ENCODE assay signal across 8 cellular contexts in the genomic region with DNA sequence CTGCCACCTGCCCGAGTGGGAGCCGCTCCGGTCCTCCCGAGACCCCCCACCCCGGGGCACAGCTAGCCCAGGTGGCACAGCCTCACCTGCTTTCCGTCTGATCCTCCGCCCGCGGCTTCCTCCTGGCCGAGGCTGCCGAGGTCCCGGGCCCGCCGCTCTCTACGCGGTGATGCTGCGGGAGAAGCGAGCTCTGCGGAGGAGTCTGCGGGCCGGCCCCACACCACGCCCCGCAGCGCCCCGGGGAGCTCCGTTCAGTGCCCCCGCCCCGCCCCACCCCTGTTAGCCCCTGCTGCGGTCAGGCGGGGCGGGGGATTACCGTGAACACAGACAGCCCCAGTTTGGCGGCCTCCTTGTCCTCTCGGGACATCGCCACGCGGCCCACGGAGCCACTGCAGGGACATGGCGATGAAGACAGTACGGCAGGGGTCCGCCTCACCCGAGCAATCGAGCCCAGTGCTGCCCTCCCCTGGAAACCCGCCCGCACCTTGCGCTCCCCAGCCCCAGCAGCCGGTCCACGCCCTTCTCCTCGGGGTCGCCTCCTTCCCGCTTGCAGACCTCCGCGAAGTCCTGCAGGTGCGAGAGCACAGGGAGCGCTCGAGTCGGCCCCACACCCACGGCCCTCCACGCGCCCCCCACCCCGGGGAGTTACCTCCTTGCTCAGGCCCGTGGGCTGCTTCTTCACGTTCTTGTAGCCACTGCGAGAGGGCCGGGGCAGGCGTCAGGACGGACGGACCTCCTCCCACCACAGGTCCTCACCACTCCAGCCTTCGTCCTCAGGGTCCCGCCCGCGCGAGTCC. TPM values are rescaled to one million over a fixed set of nuclear protein-coding genes. Genes with fewer than 3 reads are reported as not detected.
A peak's percentile ranks its signal among the peaks of the same experiment; 100 is the strongest.
DNase-seq lines count a peak whose midpoint lies in the region; ATAC-seq and TF ChIP-seq lines count a peak whose summit lies in the region.

No MANE protein-coding gene starts in this region.

- TF ChIP-seq POLR2A in body of pancreas (IDR thresholded peaks at IDR 0.05) = no peak

- POLR2A ChIA-PET in BJ (lab: Charles Lee) = no interaction called here

- H3K4me1 ChIP-seq in body of pancreas = peaks cover 42% of the 10 kb centered on the region

- intact Hi-C loops in body of pancreas (cut with DNase I) = no loop called here

- peak overlapping the region; percentile 82 to 97 (median 92) for H3K27ac ChIP-seq in body of pancreas

- DNase-seq in BJ (ENCODE audit: low read depth) (no peak), GM19238 (ENCODE audit: insufficient read length, low spot score) (peak; percentile 65), T follicular helper cell (ENCODE audit: low read depth) (peak; percentile 44), body of pancreas (peak; percentile 50 to 63 (median 54)), kidney tubule cell (ENCODE audit: low spot score) (peak; percentile 58), NCI-H510A treated with DMSO at 0.1 percent for 48 hours (lab: John Stamatoyannopoulos, UW) (no peak)
- DNase-seq in stimulated activated CD8-positive, alpha-beta memory T cell treated with anti-CD3 and anti-CD28 coated beads, Interleukin-12 subunit alpha, Interleukin-12 subunit beta, amount 100 ng/mL, for 4 hours (ENCODE audit: low read depth) = peak; percentile 34

- H3K27me3 ChIP-seq in BJ (ENCODE audit: control insufficient read depth, insufficient read depth, low read length) (no peaks in the 10 kb centered on the region), body of pancreas (no peaks in the 10 kb centered on the region)

- WGBS in body of pancreas, 2 donors = 2 to 4% methylated on average over 17 to 68 of the region's 73 CpGs

- no peaks in the 10 kb centered on the region for H3K9me3 ChIP-seq in body of pancreas

- H3K4me3 ChIP-seq in BJ (ENCODE audit: low read depth, low read length) = peak overlapping the region; percentile 97
- peak overlapping the region; percentile 48 to 73 for H3K4me3 ChIP-seq in body of pancreas

- peak; percentile 16 for ATAC-seq in HG03442 (IDR thresholded peaks at IDR 0.05; ENCODE audit: unreplicated experiment)
- peak; percentile 9 for ATAC-seq in body of pancreas

- peaks cover 33% of the 10 kb centered on the region for H3K36me3 ChIP-seq in BJ (ENCODE audit: control insufficient read depth, insufficient read depth, low read length)
- H3K36me3 ChIP-seq in body of pancreas (replicated peaks in 1 of 2; ENCODE audit: insufficient read depth in 1 of 2, low read depth in 2 of 2) = peaks cover 6 to 15% of the 10 kb centered on the region in 2 donors

- CTCF ChIA-PET in BJ (lab: Yijun Ruan, JAX) = interaction anchor here (0.7 kb wide), 1 partner anchor 98 kb away, joined by 3 read pairs; no protein-coding TSS in a partner anchor

- TF ChIP-seq CTCF in BJ (IDR thresholded peaks at IDR 0.05; ENCODE audit: insufficient read depth, low read depth, low read length) (peak; percentile 32; the same call in 1 of the 2 replicates), body of pancreas (IDR thresholded peaks at IDR 0.05) (peak in 2 of 7 experiments; percentile 7 to 8)

RNA-seq across cellular contexts. Expression of gene C1orf35, which starts 0.9 kb away (rescaled TPM):
- polyA plus RNA-seq in BJ (2011; rRNA removed) = 4.2 and 6.2 TPM in 2 replicates
- 0.87 and 1.4 TPM in 2 replicates for polyA minus RNA-seq in BJ (2011; rRNA and poly(A)+ RNA removed)
- 10 to 100 TPM; 10.9 to 71.2 TPM for total RNA-seq in body of pancreas

RNA-seq across cellular contexts. Expression of gene MRPL55, which starts 6.9 kb away (rescaled TPM):
- 50.8 and 80.8 TPM in 2 replicates for polyA plus RNA-seq in BJ (2011; rRNA removed)
- polyA minus RNA-seq in BJ (2011; rRNA and poly(A)+ RNA removed) = 13.0 and 25.2 TPM in 2 replicates
- 10 to 100 TPM; 65.9 to 68.7 TPM for total RNA-seq in body of pancreas

RNA-seq across cellular contexts. Expression of gene ARF1, which starts 19.7 kb away (rescaled TPM):
- polyA plus RNA-seq in BJ (2011; rRNA removed) = 539 and 933 TPM in 2 replicates
- polyA minus RNA-seq in BJ (2011; rRNA and poly(A)+ RNA removed) = 713 and 1,022 TPM in 2 replicates
- 100 to 1,000 TPM; 158 to 203 TPM for total RNA-seq in body of pancreas

RNA-seq across cellular contexts. Expression of gene GUK1, which starts 37.9 kb away (rescaled TPM):
- 282 and 373 TPM in 2 replicates for polyA plus RNA-seq in BJ (2011; rRNA removed)
- polyA minus RNA-seq in BJ (2011; rRNA and poly(A)+ RNA removed) = 58.2 and 86.1 TPM in 2 replicates
- 100 to 1,000 TPM; 210 to 216 TPM for total RNA-seq in body of pancreas

RNA-seq across cellular contexts. Expression of gene GJC2, which starts 47.5 kb away (rescaled TPM):
- 0.77 and 0.92 TPM in 2 replicates for polyA plus RNA-seq in BJ (2011; rRNA removed)
- 0.41 and 0.43 TPM in 2 replicates for polyA minus RNA-seq in BJ (2011; rRNA and poly(A)+ RNA removed)
- total RNA-seq in body of pancreas = 1 to 10 TPM in 1 of 2 donors, under 1 TPM in 1; 0.33 to 1.6 TPM

Comparison
In these comparisons a context has a peak if more than half of its experiments do, and no peak if none do; other contexts are left out.
1. DNase-seq: peak in GM19238 (single experiment), T follicular helper cell (single experiment), body of pancreas (4 of 4), kidney tubule cell (single experiment) and stimulated activated CD8-positive, alpha-beta memory T cell treated with anti-CD3 and anti-CD28 coated beads, Interleukin-12 subunit alpha, Interleukin-12 subunit beta, amount 100 ng/mL, for 4 hours (single experiment); none in BJ (single experiment) and NCI-H510A treated with DMSO at 0.1 percent for 48 hours (single experiment).